In genomic region chr3:140273542-140274195, GRCh38 we compare ENCODE assay signal across 24 cellular contexts.
DNase-seq lines count a peak whose midpoint lies in the region; ATAC-seq, FAIRE-seq and TF ChIP-seq lines count a peak whose summit lies in the region.
"Had no signal": no experiment of that assay in that cellular context is flagged by ENCODE, and none has a peak within 500 bp of the region (broad histone marks: within the 10 kb centered on the region; RNA-seq: fewer than 3 reads in every experiment).

No MANE protein-coding gene starts in this region.

- peaks cover 11% of the 10 kb centered on the region for H3K36me3 Mint-ChIP-seq in astrocyte (ENCODE audit: low read depth, unreplicated experiment)
- H3K36me3 Mint-ChIP-seq in activated naive CD4-positive, alpha-beta T cell treated with anti-CD3 and anti-CD28 coated beads, Interleukin-2, amount 10 ng/mL, durations not matched to agents 7 days and 5 days, result no peaks in the 10 kb centered on the region

- H3K4me3 Mint-ChIP-seq in astrocyte (ENCODE audit: unreplicated experiment), result no peak overlapping the region
- no peak overlapping the region for H3K4me3 Mint-ChIP-seq in activated naive CD4-positive, alpha-beta T cell treated with anti-CD3 and anti-CD28 coated beads, Interleukin-2, amount 10 ng/mL, durations not matched to agents 7 days and 5 days
- H3K4me3 Mint-ChIP-seq: CD4-positive, alpha-beta T cell; GM23338; H9 had no signal

- no peak overlapping the region for H3K27ac ChIP-seq in astrocyte (ENCODE audit: low read depth, low read length)
- H3K27ac ChIP-seq: BLaER1 treated with 17β-estradiol and CSF1 and Interleukin-3, amounts not matched to agents 10 nM and 100 nM; HL-60; PC-9; SJSA1 had no signal

- H3K36me3 ChIP-seq in astrocyte (ENCODE audit: insufficient read depth, low read length), result no peaks in the 10 kb centered on the region
- H3K36me3 ChIP-seq: BLaER1 treated with 17β-estradiol and CSF1 and Interleukin-3, amounts not matched to agents 10 nM and 100 nM; SJSA1 had no signal

- CTCF ChIA-PET in activated naive CD4-positive, alpha-beta T cell treated with anti-CD3 and anti-CD28 coated beads, Interleukin-2, amount 10 ng/mL, durations not matched to agents 7 days and 5 days (lab: Charles Lee), result no interaction called here

- TF ChIP-seq CTCF in astrocyte (IDR thresholded peaks at IDR 0.05; ENCODE audit: insufficient read depth, low read depth, low read length), result no peak

- H3K9me3 ChIP-seq in astrocyte (ENCODE audit: insufficient read depth, low read depth, low read length), result no peaks in the 10 kb centered on the region
- H3K9me3 ChIP-seq: BLaER1 treated with 17β-estradiol and CSF1 and Interleukin-3, amounts not matched to agents 10 nM and 100 nM; SJSA1 had no signal

- ATAC-seq in HG03095 (IDR thresholded peaks at IDR 0.05; ENCODE audit: unreplicated experiment), result no peak
- ATAC-seq: GM23338 had no signal

- no peaks in the 10 kb centered on the region for H3K27me3 ChIP-seq in astrocyte (ENCODE audit: insufficient read depth, low read length)
- H3K27me3 ChIP-seq: BLaER1 treated with 17β-estradiol and CSF1 and Interleukin-3, amounts not matched to agents 10 nM and 100 nM; SJSA1 had no signal

- peaks cover 3% of the 10 kb centered on the region for H3K27me3 Mint-ChIP-seq in astrocyte (ENCODE audit: low read depth, unreplicated experiment)
- H3K27me3 Mint-ChIP-seq in activated naive CD4-positive, alpha-beta T cell treated with anti-CD3 and anti-CD28 coated beads, Interleukin-2, amount 10 ng/mL, durations not matched to agents 7 days and 5 days, result no peaks in the 10 kb centered on the region

- no peak for FAIRE-seq in astrocyte (lab: Jason Lieb, UNC)
- no peak for FAIRE-seq in urothelium cell line (lab: Jason Lieb, UNC)
- FAIRE-seq: A204.1, D721Med had no signal

- no peak overlapping the region for H2AFZ ChIP-seq in astrocyte (ENCODE audit: low read depth, low read length)
- H2AFZ ChIP-seq: GM23338, PC-9 had no signal

- no peak overlapping the region for H3K4me2 ChIP-seq in astrocyte (ENCODE audit: low read length)
- H3K4me2 ChIP-seq: BLaER1 treated with 17β-estradiol and CSF1 and Interleukin-3, amounts not matched to agents 10 nM and 100 nM; GM23338; PC-9 had no signal

- H3K4me3 ChIP-seq in astrocyte (ENCODE audit: insufficient read depth, low read depth, low read length), result no peak overlapping the region
- H3K4me3 ChIP-seq: BLaER1 treated with 17β-estradiol and CSF1 and Interleukin-3, amounts not matched to agents 10 nM and 100 nM; GM23338; PC-9; SJSA1 had no signal

- H3K27ac Mint-ChIP-seq in astrocyte (ENCODE audit: unreplicated experiment), result no peak overlapping the region
- no peak overlapping the region for H3K27ac Mint-ChIP-seq in activated naive CD4-positive, alpha-beta T cell treated with anti-CD3 and anti-CD28 coated beads, Interleukin-2, amount 10 ng/mL, durations not matched to agents 7 days and 5 days
- H3K27ac Mint-ChIP-seq: CD4-positive, alpha-beta T cell; GM23338; H9 had no signal

- peaks cover 6% of the 10 kb centered on the region for H3K4me1 ChIP-seq in astrocyte (ENCODE audit: insufficient read depth, low read length)
- H3K4me1 ChIP-seq: BLaER1 treated with 17β-estradiol and CSF1 and Interleukin-3, amounts not matched to agents 10 nM and 100 nM; SJSA1 had no signal

- peak; percentile 44 for DNase-seq in HT1080 (ENCODE audit: low read depth)
- DNase-seq in astrocyte (ENCODE audit: low read depth), result peak; percentile 33
- peak; percentile 45 for DNase-seq in kidney tubule cell (ENCODE audit: low spot score)
- DNase-seq in urothelium cell line (ENCODE audit: low spot score), result peak; percentile 16
- DNase-seq in activated naive CD4-positive, alpha-beta T cell treated with anti-CD3 and anti-CD28 coated beads, Interleukin-2, amount 10 ng/mL, durations not matched to agents 7 days and 5 days, result no peak
- no peak for DNase-seq in NCI-H2029 (lab: John Stamatoyannopoulos, UW)
- DNase-seq: AML-193; CD4-positive, alpha-beta T cell; DMS53; H9; NCI-H1105 treated with DMSO at 0.1 percent for 48 hours; NCI-H146; NCI-H1930; NCI-H446 treated with DMSO at 0.1 percent for 48 hours; NCI-H526; Right ventricle myocardium superior had no signal

- no peaks in the 10 kb centered on the region for H4K20me1 ChIP-seq in astrocyte (ENCODE audit: insufficient read depth, low read length)
- H4K20me1 ChIP-seq: BLaER1 treated with 17β-estradiol and CSF1 and Interleukin-3, amounts not matched to agents 10 nM and 100 nM had no signal

- no peaks in the 10 kb centered on the region for H3K79me2 ChIP-seq in astrocyte (ENCODE audit: insufficient read depth, low read length)

- H3K9me3 Mint-ChIP-seq in astrocyte (ENCODE audit: unreplicated experiment), result peaks cover 2% of the 10 kb centered on the region
- no peaks in the 10 kb centered on the region for H3K9me3 Mint-ChIP-seq in activated naive CD4-positive, alpha-beta T cell treated with anti-CD3 and anti-CD28 coated beads, Interleukin-2, amount 10 ng/mL, durations not matched to agents 7 days and 5 days
- H3K9me3 Mint-ChIP-seq: CD4-positive, alpha-beta T cell; GM23338; H9 had no signal

- no peak overlapping the region for H3K9ac ChIP-seq in astrocyte (ENCODE audit: low read length)
- H3K9ac ChIP-seq: BLaER1 treated with 17β-estradiol and CSF1 and Interleukin-3, amounts not matched to agents 10 nM and 100 nM had no signal

- H3K4me1 Mint-ChIP-seq in astrocyte (ENCODE audit: low read depth, unreplicated experiment), result peaks cover 6% of the 10 kb centered on the region
- no peaks in the 10 kb centered on the region for H3K4me1 Mint-ChIP-seq in activated naive CD4-positive, alpha-beta T cell treated with anti-CD3 and anti-CD28 coated beads, Interleukin-2, amount 10 ng/mL, durations not matched to agents 7 days and 5 days
- H3K4me1 Mint-ChIP-seq: GM23338 had no signal

Comparison
In these comparisons a context has a peak if more than half of its experiments do, and no peak if none do; other contexts are left out.
1. DNase-seq: peak in HT1080 (single experiment), astrocyte (single experiment), kidney tubule cell (single experiment) and urothelium cell line (single experiment); none in activated naive CD4-positive, alpha-beta T cell treated with anti-CD3 and anti-CD28 coated beads, Interleukin-2, amount 10 ng/mL, durations not matched to agents 7 days and 5 days (single experiment) and NCI-H2029 (single experiment).